Comparison of ENCODE assay signal across 1 cellular context in the genomic region with DNA sequence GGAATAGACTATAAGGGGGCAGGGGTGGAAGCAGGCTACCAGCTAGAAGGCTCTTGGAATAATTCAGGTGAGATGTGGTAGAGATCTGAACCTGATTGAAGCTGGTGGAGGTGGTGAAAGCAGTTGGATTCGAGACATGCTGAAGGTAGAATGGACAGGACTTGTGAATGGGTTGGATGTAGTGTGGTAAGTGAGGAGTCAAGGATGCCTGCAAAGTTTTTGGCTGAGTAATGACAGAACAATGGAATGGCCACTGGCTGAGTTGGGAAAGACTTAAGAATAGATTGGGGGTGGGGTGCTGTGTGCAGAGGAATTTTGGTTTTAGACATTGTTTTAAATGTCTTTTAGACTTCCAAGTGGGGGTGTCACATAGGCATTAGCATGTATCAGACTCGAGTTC.
TF ChIP-seq lines count a peak whose summit lies in the region.

No MANE protein-coding gene starts in this region.

TF ChIP-seq in GM23338, 12 proteins besides CTCF, POLR2A, EP300 and RAD21 (continued from another document):
- TF ChIP-seq, protein P1, sequence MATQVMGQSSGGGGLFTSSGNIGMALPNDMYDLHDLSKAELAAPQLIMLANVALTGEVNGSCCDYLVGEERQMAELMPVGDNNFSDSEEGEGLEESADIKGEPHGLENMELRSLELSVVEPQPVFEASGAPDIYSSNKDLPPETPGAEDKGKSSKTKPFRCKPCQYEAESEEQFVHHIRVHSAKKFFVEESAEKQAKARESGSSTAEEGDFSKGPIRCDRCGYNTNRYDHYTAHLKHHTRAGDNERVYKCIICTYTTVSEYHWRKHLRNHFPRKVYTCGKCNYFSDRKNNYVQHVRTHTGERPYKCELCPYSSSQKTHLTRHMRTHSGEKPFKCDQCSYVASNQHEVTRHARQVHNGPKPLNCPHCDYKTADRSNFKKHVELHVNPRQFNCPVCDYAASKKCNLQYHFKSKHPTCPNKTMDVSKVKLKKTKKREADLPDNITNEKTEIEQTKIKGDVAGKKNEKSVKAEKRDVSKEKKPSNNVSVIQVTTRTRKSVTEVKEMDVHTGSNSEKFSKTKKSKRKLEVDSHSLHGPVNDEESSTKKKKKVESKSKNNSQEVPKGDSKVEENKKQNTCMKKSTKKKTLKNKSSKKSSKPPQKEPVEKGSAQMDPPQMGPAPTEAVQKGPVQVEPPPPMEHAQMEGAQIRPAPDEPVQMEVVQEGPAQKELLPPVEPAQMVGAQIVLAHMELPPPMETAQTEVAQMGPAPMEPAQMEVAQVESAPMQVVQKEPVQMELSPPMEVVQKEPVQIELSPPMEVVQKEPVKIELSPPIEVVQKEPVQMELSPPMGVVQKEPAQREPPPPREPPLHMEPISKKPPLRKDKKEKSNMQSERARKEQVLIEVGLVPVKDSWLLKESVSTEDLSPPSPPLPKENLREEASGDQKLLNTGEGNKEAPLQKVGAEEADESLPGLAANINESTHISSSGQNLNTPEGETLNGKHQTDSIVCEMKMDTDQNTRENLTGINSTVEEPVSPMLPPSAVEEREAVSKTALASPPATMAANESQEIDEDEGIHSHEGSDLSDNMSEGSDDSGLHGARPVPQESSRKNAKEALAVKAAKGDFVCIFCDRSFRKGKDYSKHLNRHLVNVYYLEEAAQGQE (IDR thresholded peaks at IDR 0.05; ENCODE audit: unreplicated experiment), result no peak
- no peak for TF ChIP-seq JUNB (IDR thresholded peaks at IDR 0.05; ENCODE audit: unreplicated experiment)
- TF ChIP-seq, protein P2, sequence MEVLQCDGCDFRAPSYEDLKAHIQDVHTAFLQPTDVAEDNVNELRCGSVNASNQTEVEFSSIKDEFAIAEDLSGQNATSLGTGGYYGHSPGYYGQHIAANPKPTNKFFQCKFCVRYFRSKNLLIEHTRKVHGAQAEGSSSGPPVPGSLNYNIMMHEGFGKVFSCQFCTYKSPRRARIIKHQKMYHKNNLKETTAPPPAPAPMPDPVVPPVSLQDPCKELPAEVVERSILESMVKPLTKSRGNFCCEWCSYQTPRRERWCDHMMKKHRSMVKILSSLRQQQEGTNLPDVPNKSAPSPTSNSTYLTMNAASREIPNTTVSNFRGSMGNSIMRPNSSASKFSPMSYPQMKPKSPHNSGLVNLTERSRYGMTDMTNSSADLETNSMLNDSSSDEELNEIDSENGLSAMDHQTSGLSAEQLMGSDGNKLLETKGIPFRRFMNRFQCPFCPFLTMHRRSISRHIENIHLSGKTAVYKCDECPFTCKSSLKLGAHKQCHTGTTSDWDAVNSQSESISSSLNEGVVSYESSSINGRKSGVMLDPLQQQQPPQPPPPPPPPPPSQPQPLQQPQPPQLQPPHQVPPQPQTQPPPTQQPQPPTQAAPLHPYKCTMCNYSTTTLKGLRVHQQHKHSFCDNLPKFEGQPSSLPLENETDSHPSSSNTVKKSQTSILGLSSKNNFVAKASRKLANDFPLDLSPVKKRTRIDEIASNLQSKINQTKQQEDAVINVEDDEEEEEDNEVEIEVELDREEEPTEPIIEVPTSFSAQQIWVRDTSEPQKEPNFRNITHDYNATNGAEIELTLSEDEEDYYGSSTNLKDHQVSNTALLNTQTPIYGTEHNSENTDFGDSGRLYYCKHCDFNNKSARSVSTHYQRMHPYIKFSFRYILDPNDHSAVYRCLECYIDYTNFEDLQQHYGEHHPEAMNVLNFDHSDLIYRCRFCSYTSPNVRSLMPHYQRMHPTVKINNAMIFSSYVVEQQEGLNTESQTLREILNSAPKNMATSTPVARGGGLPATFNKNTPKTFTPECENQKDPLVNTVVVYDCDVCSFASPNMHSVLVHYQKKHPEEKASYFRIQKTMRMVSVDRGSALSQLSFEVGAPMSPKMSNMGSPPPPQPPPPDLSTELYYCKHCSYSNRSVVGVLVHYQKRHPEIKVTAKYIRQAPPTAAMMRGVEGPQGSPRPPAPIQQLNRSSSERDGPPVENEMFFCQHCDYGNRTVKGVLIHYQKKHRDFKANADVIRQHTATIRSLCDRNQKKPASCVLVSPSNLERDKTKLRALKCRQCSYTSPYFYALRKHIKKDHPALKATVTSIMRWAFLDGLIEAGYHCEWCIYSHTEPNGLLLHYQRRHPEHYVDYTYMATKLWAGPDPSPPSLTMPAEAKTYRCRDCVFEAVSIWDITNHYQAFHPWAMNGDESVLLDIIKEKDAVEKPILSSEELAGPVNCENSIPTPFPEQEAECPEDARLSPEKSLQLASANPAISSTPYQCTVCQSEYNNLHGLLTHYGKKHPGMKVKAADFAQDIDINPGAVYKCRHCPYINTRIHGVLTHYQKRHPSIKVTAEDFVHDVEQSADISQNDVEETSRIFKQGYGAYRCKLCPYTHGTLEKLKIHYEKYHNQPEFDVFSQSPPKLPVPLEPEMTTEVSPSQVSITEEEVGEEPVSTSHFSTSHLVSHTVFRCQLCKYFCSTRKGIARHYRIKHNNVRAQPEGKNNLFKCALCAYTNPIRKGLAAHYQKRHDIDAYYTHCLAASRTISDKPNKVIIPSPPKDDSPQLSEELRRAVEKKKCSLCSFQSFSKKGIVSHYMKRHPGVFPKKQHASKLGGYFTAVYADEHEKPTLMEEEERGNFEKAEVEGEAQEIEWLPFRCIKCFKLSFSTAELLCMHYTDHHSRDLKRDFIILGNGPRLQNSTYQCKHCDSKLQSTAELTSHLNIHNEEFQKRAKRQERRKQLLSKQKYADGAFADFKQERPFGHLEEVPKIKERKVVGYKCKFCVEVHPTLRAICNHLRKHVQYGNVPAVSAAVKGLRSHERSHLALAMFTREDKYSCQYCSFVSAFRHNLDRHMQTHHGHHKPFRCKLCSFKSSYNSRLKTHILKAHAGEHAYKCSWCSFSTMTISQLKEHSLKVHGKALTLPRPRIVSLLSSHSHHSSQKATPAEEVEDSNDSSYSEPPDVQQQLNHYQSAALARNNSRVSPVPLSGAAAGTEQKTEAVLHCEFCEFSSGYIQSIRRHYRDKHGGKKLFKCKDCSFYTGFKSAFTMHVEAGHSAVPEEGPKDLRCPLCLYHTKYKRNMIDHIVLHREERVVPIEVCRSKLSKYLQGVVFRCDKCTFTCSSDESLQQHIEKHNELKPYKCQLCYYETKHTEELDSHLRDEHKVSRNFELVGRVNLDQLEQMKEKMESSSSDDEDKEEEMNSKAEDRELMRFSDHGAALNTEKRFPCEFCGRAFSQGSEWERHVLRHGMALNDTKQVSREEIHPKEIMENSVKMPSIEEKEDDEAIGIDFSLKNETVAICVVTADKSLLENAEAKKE (CRISPR knock-in tag; IDR thresholded peaks at IDR 0.05), result no peak
- TF ChIP-seq CREB1 (CRISPR knock-in tag; IDR thresholded peaks at IDR 0.05; ENCODE audit: low read depth), result no peak
- no peak for TF ChIP-seq NANOG (IDR thresholded peaks at IDR 0.05; ENCODE audit: borderline replicate concordance)
- no peak for TF ChIP-seq EZH2phosphoT487 (IDR thresholded peaks at IDR 0.05; ENCODE audit: unreplicated experiment)
- no peak for TF ChIP-seq POLR2AphosphoS5 (IDR thresholded peaks at IDR 0.05; ENCODE audit: low read depth)
- no peak for TF ChIP-seq EZH2 (IDR thresholded peaks at IDR 0.05; ENCODE audit: low read depth, unreplicated experiment)
- no peak for TF ChIP-seq ZNF331 (CRISPR knock-in tag; IDR thresholded peaks at IDR 0.05; ENCODE audit: low read depth)
